Comparison of ENCODE assay signal across 9 cellular contexts in the genomic region with DNA sequence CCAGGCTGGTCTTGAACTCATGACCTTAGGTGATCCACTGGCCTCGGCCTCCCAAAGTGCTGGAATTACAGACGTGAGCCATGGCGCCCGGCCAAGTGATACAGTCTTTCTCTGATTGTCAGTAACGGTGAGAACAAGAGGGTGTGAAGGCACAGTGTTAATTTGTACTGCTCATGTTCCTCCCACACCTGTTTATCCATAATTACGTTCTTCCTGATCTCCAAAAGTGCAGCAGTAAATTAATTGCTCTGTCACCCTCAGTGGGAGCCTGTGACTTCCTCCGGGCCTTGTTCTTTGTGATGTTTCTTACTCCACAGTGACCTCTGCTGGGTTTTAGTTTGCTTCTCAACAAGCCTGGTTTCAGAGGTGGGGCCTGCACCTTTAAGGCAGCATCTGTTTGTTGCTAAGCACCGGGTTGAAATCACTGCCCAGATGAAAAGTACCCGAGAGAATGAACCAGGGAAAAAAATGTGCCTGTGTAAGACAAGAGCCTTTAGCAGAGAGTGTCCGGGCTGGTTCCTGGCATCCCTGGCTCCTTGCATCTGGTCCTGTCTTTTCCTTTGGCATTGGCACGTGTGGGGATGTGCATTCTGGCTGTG.
DNase-seq lines count a peak whose midpoint lies in the region; ATAC-seq and TF ChIP-seq lines count a peak whose summit lies in the region.
"Had no signal": no experiment of that assay in that cellular context is flagged by ENCODE, and none has a peak within 500 bp of the region (broad histone marks: within the 10 kb centered on the region; RNA-seq: fewer than 3 reads in every experiment).

No MANE protein-coding gene starts in this region.

- H3K27ac Mint-ChIP-seq in activated naive CD4-positive, alpha-beta T cell treated with anti-CD3 and anti-CD28 coated beads, Interleukin-2, amount 10 ng/mL, durations not matched to agents 7 days and 5 days: peak overlapping the region; percentile 47

- H3K36me3 Mint-ChIP-seq in activated naive CD4-positive, alpha-beta T cell treated with anti-CD3 and anti-CD28 coated beads, Interleukin-2, amount 10 ng/mL, durations not matched to agents 7 days and 5 days: peaks cover 3% of the 10 kb centered on the region

- H3K4me3 ChIP-seq in NB4 (ENCODE audit: low read depth, low read length) (no peak overlapping the region), SJCRH30 (no peak overlapping the region), prostate gland (no peak overlapping the region)
- H3K4me3 ChIP-seq: skin epidermis had no signal

- CTCF ChIA-PET in activated naive CD4-positive, alpha-beta T cell treated with anti-CD3 and anti-CD28 coated beads, Interleukin-2, amount 10 ng/mL, durations not matched to agents 7 days and 5 days (lab: Charles Lee): interaction anchor here (0.7 to 5.2 kb wide), 11 partner anchors 67 to 499 kb away, joined by 3 to 86 read pairs (median 3); no protein-coding TSS in a partner anchor

- H3K9me3 ChIP-seq in SJCRH30 (replicated peaks) (no peaks in the 10 kb centered on the region), prostate gland (no peaks in the 10 kb centered on the region)

- H3K36me3 ChIP-seq in SJCRH30: peaks cover 6% of the 10 kb centered on the region; the same call in 1 of the 2 replicates
- no peaks in the 10 kb centered on the region for H3K36me3 ChIP-seq in prostate gland

- H3K4me1 ChIP-seq in SJCRH30: peaks cover 12% of the 10 kb centered on the region
- no peaks in the 10 kb centered on the region for H3K4me1 ChIP-seq in prostate gland (replicated peaks)

- intact Hi-C loops in Right ventricle myocardium inferior (cut with DNase I) (loop anchor here (5.0 kb wide), 4 partner anchors 143 to 497 kb away; no protein-coding TSS in a partner anchor), cardiac septum (cut with DNase I) (loop anchor here (5.0 kb wide), 4 partner anchors 73 to 497 kb away; a partner anchor contains a TSS), prostate gland (cut with DNase I) (loop anchor here (2.0 to 10.0 kb wide), 2 partner anchors 306 to 440 kb away; a partner anchor contains a TSS)

- H3K4me1 Mint-ChIP-seq in activated naive CD4-positive, alpha-beta T cell treated with anti-CD3 and anti-CD28 coated beads, Interleukin-2, amount 10 ng/mL, durations not matched to agents 7 days and 5 days: peaks cover 52% of the 10 kb centered on the region

- peak; percentile 77 for ATAC-seq in Right ventricle myocardium inferior
- ATAC-seq in HG02763 (IDR thresholded peaks at IDR 0.05; ENCODE audit: unreplicated experiment): peak; percentile 51

- peak; percentile 50 for TF ChIP-seq CTCF in NB4 (IDR thresholded peaks at IDR 0.05; ENCODE audit: low read depth, low read length)
- peak in 3 of 4 experiments; percentile 57 to 76 (median 69) for TF ChIP-seq CTCF in prostate gland (IDR thresholded peaks at IDR 0.05)

- TF ChIP-seq POLR2A in NB4 (IDR thresholded peaks at IDR 0.05; ENCODE audit: extremely low read depth, insufficient read length): no peak
- TF ChIP-seq POLR2A in prostate gland (IDR thresholded peaks at IDR 0.05): no peak

- H3K27me3 ChIP-seq in SJCRH30: no peaks in the 10 kb centered on the region
- no peaks in the 10 kb centered on the region for H3K27me3 ChIP-seq in prostate gland (replicated peaks; ENCODE audit: insufficient read depth)

- H3K9me3 Mint-ChIP-seq in activated naive CD4-positive, alpha-beta T cell treated with anti-CD3 and anti-CD28 coated beads, Interleukin-2, amount 10 ng/mL, durations not matched to agents 7 days and 5 days: no peaks in the 10 kb centered on the region

- no peak overlapping the region for H3K4me3 Mint-ChIP-seq in activated naive CD4-positive, alpha-beta T cell treated with anti-CD3 and anti-CD28 coated beads, Interleukin-2, amount 10 ng/mL, durations not matched to agents 7 days and 5 days

- 29% methylated on average over 11 of the region's 11 CpGs for WGBS in prostate gland

- DNase-seq in Right ventricle myocardium inferior (ENCODE audit: missing footprints): no peak
- DNase-seq in cardiac septum (ENCODE audit: low spot score): no peak
- DNase-seq in NB4 (ENCODE audit: low read depth): peak; percentile 72
- peak; percentile 73 to 89 for DNase-seq in SJCRH30
- peak; percentile 76 for DNase-seq in activated naive CD4-positive, alpha-beta T cell treated with anti-CD3 and anti-CD28 coated beads, Interleukin-2, amount 10 ng/mL, durations not matched to agents 7 days and 5 days
- DNase-seq in glomerular visceral epithelial cell (ENCODE audit: extremely low spot score): peak; percentile 88
- peak; percentile 70 for DNase-seq in prostate gland (ENCODE audit: low spot score)

- no peaks in the 10 kb centered on the region for H3K27me3 Mint-ChIP-seq in activated naive CD4-positive, alpha-beta T cell treated with anti-CD3 and anti-CD28 coated beads, Interleukin-2, amount 10 ng/mL, durations not matched to agents 7 days and 5 days

- H3K27ac ChIP-seq in SJCRH30 (no peak overlapping the region), prostate gland (no peak overlapping the region)
- H3K27ac ChIP-seq: skin epidermis had no signal

Comparison
In these comparisons a context has a peak if more than half of its experiments do, and no peak if none do; other contexts are left out.
1. DNase-seq: peak in NB4 (single experiment), SJCRH30 (2 of 2), activated naive CD4-positive, alpha-beta T cell treated with anti-CD3 and anti-CD28 coated beads, Interleukin-2, amount 10 ng/mL, durations not matched to agents 7 days and 5 days (single experiment), glomerular visceral epithelial cell (single experiment) and prostate gland (single experiment); none in Right ventricle myocardium inferior (single experiment) and cardiac septum (single experiment).